In the genomic region with DNA sequence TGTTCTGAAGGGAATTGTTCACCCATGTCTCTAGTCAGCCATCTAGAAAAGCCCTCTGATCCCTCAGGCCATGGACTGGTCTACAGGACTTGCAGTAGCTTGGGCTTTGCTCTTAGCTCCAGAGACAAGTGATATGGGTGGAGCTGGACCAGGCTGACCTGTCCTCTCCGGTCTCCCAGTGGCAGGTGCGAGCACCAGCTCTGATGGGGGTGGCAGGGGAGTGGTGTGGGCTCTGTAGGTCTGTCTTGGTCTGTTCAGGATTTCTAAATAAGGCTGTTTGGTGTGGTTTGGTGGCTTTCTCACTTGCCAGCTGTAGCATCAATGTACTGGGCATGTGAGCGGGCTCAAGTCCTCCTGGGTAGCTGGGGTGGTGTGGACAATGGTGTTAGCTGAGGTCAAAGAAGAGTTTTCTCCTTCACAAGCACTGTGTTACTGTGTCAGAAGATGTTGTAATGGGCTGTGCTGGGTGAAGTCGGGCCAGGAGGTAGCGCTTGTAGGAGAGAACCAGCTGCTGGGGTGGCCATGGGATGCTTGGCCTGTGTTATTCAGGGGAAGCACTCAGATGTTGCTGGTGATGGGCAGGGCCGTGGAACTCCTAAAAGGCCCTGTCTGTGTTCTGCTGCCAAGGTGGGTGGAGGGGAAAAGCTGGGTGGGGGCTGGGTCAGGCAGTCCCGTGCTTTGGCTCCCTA, we compare ENCODE assay signal across 22 cellular contexts. TPM values are rescaled to one million over a fixed set of nuclear protein-coding genes. Genes with fewer than 3 reads are reported as not detected.
A peak's percentile ranks its signal among the peaks of the same experiment; 100 is the strongest.
DNase-seq lines count a peak whose midpoint lies in the region; ATAC-seq, FAIRE-seq and TF ChIP-seq lines count a peak whose summit lies in the region.
"Had no signal": no experiment of that assay in that cellular context is flagged by ENCODE, and none has a peak within 500 bp of the region (broad histone marks: within the 10 kb centered on the region; RNA-seq: fewer than 3 reads in every experiment).

No MANE protein-coding gene starts in this region.

- H3K27me3 Mint-ChIP-seq in CD8-positive, alpha-beta T cell (ENCODE audit: low read depth): peaks cover 3% of the 10 kb centered on the region

- H3K36me3 ChIP-seq in WERI-Rb-1 (peaks cover 30% of the 10 kb centered on the region), kidney (ENCODE audit: control insufficient read depth in 1 of 2, insufficient read depth in 2 of 2, low read length in 2 of 2) (no peaks in the 10 kb centered on the region), stomach (no peaks in the 10 kb centered on the region), uterus (no peaks in the 10 kb centered on the region)
- H3K36me3 ChIP-seq in CD8-positive, alpha-beta T cell (ENCODE audit: insufficient read depth, low read length): no peaks in the 10 kb centered on the region
- H3K36me3 ChIP-seq: pancreas had no signal

- no peak overlapping the region for H3K9ac ChIP-seq in kidney (ENCODE audit: low read length in 2 of 2)

- H3K4me1 ChIP-seq in kidney (ENCODE audit: control insufficient read depth in 1 of 2, insufficient read depth in 1 of 2, low read depth in 1 of 2, low read length in 2 of 2) (peaks cover 0 to 2% of the 10 kb centered on the region in 2 donors), stomach (no peaks in the 10 kb centered on the region), uterus (no peaks in the 10 kb centered on the region)
- H3K4me1 ChIP-seq in CD8-positive, alpha-beta T cell (ENCODE audit: insufficient read depth, low read length): no peaks in the 10 kb centered on the region
- H3K4me1 ChIP-seq: pancreas had no signal

- FAIRE-seq in kidney (lab: Jason Lieb, UNC): no peak
- FAIRE-seq: D721Med, GM12892, pancreas, small intestine had no signal

- whole genome bisulfite sequencing in stomach, 5 donors: 77 to 87% (median 85%) methylated on average over 7 of the region's 7 CpGs

- H3K27ac ChIP-seq in WERI-Rb-1 (peak overlapping the region; percentile 66), kidney (ENCODE audit: low read depth in 2 of 2, low read length in 2 of 2) (no peak overlapping the region), stomach (peak overlapping the region in 1 of 5 donors; percentile 35), uterus (no peak overlapping the region)
- no peak overlapping the region for H3K27ac ChIP-seq in CD8-positive, alpha-beta T cell (ENCODE audit: low read depth, low read length)
- H3K27ac ChIP-seq: pancreas had no signal

- H3K27ac Mint-ChIP-seq in CD8-positive, alpha-beta T cell: no peak overlapping the region
- H3K27ac Mint-ChIP-seq: activated naive CD4-positive, alpha-beta T cell treated with anti-CD3 and anti-CD28 coated beads, Interleukin-2, amount 50 U/mL, for 24 hours; effector memory CD8-positive, alpha-beta T cell had no signal

- H3K9me3 ChIP-seq in WERI-Rb-1 (ENCODE audit: severe bottlenecking) (peaks cover 7% of the 10 kb centered on the region), kidney (ENCODE audit: control insufficient read depth in 1 of 2, low read length in 2 of 2) (peaks cover 5 to 9% of the 10 kb centered on the region in 2 donors), stomach (peaks cover 1 to 11% (median 8%) of the 10 kb centered on the region in 4 donors), uterus (no peaks in the 10 kb centered on the region)
- H3K9me3 ChIP-seq in CD8-positive, alpha-beta T cell (ENCODE audit: low read length): no peaks in the 10 kb centered on the region
- H3K9me3 ChIP-seq: pancreas had no signal

- H3K9me3 Mint-ChIP-seq in CD8-positive, alpha-beta T cell: peaks cover 11% of the 10 kb centered on the region

- TF ChIP-seq POLR2A in stomach (IDR thresholded peaks at IDR 0.05): no peak
- TF ChIP-seq POLR2A in uterus (IDR thresholded peaks at IDR 0.05): no peak

- no peak overlapping the region for H3K4me3 Mint-ChIP-seq in CD8-positive, alpha-beta T cell
- H3K4me3 Mint-ChIP-seq: activated naive CD4-positive, alpha-beta T cell treated with anti-CD3 and anti-CD28 coated beads, Interleukin-2, amount 50 U/mL, for 24 hours; effector memory CD8-positive, alpha-beta T cell had no signal

- H3K36me3 Mint-ChIP-seq in CD8-positive, alpha-beta T cell: no peaks in the 10 kb centered on the region
- H3K36me3 Mint-ChIP-seq: activated naive CD4-positive, alpha-beta T cell treated with anti-CD3 and anti-CD28 coated beads, Interleukin-2, amount 50 U/mL, for 24 hours had no signal

- TF ChIP-seq EP300 in stomach (IDR thresholded peaks at IDR 0.05): no peak

- H3K4me3 ChIP-seq in WERI-Rb-1 (ENCODE audit: low read depth, low read length): no peak overlapping the region
- H3K4me3 ChIP-seq in kidney (ENCODE audit: low read length in 2 of 2): peak overlapping the region; percentile 56 to 87
- H3K4me3 ChIP-seq in stomach: peak overlapping the region in 3 of 4 donors; percentile 30 to 36 (median 32)
- H3K4me3 ChIP-seq in CD8-positive, alpha-beta T cell (ENCODE audit: low read depth, low read length): no peak overlapping the region
- H3K4me3 ChIP-seq in uterus: no peak overlapping the region
- H3K4me3 ChIP-seq: hepatocyte had no signal

- no peaks in the 10 kb centered on the region for H3K4me1 Mint-ChIP-seq in CD8-positive, alpha-beta T cell (ENCODE audit: low read depth)
- H3K4me1 Mint-ChIP-seq: activated naive CD4-positive, alpha-beta T cell treated with anti-CD3 and anti-CD28 coated beads, Interleukin-2, amount 50 U/mL, for 24 hours had no signal

- CTCF ChIA-PET in CD8-positive, alpha-beta T cell (lab: Charles Lee): interaction anchor here (1.4 kb wide), 1 partner anchor 11 kb away, joined by 3 read pairs; no protein-coding TSS in a partner anchor

- POLR2A ChIA-PET in CD8-positive, alpha-beta T cell (lab: Charles Lee): no interaction called here

- intact Hi-C loops in kidney (cut with DNase I) (no loop called here), stomach (cut with DNase I; ENCODE audit: low total_unique reads) (no loop called here), uterus (cut with DNase I; ENCODE audit: low total_unique reads) (no loop called here)
- intact Hi-C loops in CD8-positive, alpha-beta T cell (cut with DNase I, micrococcal nuclease): no loop called here

- ATAC-seq in GM21786 (IDR thresholded peaks at IDR 0.05; ENCODE audit: unreplicated experiment): peak; percentile 2
- no peak for ATAC-seq in CD8-positive, alpha-beta T cell
- ATAC-seq: effector memory CD8-positive, alpha-beta T cell; HCT116; PC-3 had no signal

- DNase-seq in WERI-Rb-1 (no peak), kidney (peak; percentile 57), stomach (no peak), uterus (no peak), AG20443 (ENCODE audit: low spot score) (no peak), NCI-H2107 (lab: John Stamatoyannopoulos, UW) (no peak)
- DNase-seq in CD8-positive, alpha-beta T cell: no peak
- DNase-seq: activated CD4-positive, alpha-beta T cell treated with anti-CD3 and anti-CD28 coated beads, Interleukin-2, amount 50 U/mL, for 48 hours; activated T-cell treated with anti-CD3 and anti-CD28 coated beads, Interleukin-2, amount 50 U/mL, for 1 hour; AML-193; effector memory CD8-positive, alpha-beta T cell; GDM1; PC-3; small intestine; stimulated activated naive CD4-positive, alpha-beta T cell had no signal

- TF ChIP-seq CTCF in WERI-Rb-1 (IDR thresholded peaks at IDR 0.05; ENCODE audit: low read depth, low read length): no peak
- no peak for TF ChIP-seq CTCF in kidney (IDR thresholded peaks at IDR 0.05; ENCODE audit: borderline replicate concordance, extremely low read depth, insufficient read depth)
- no peak for TF ChIP-seq CTCF in stomach (IDR thresholded peaks at IDR 0.05)
- no peak for TF ChIP-seq CTCF in CD8-positive, alpha-beta T cell (IDR thresholded peaks at IDR 0.05)
- TF ChIP-seq CTCF in uterus (IDR thresholded peaks at IDR 0.05): no peak

- H3K27me3 ChIP-seq in WERI-Rb-1 (ENCODE audit: insufficient read depth, low read depth, severe bottlenecking) (no peaks in the 10 kb centered on the region), stomach (no peaks in the 10 kb centered on the region), uterus (no peaks in the 10 kb centered on the region)
- H3K27me3 ChIP-seq in CD8-positive, alpha-beta T cell (ENCODE audit: insufficient read depth, low read length): no peaks in the 10 kb centered on the region
- H3K27me3 ChIP-seq: hepatocyte, pancreas had no signal

RNA-seq across cellular contexts. Expression of gene GPC6, which starts 16.9 kb away (rescaled TPM):
- 15.5 TPM for total RNA-seq in kidney
- 6.2 TPM for polyA plus RNA-seq in kidney (ENCODE audit: insufficient read depth, low read depth, low replicate concordance)
- total RNA-seq in stomach: 10 to 100 TPM in 3 of 5 donors, 1 to 10 TPM in 2; 1.2 to 52.7 (median 11.6) TPM
- polyA plus RNA-seq in stomach: 1 to 10 TPM in 2 of 3 donors, under 1 TPM in 1; 0.70 to 2.0 (median 1.6) TPM
- total RNA-seq in CD8-positive, alpha-beta T cell: not detected
- total RNA-seq in uterus: 10 to 100 TPM in 2 of 4 donors, 1 to 10 TPM in 2; 6.7 to 67.2 (median 11.1) TPM

Comparison
In these comparisons a context has a peak if more than half of its experiments do, and no peak if none do; other contexts are left out.
1. H3K4me3 ChIP-seq: peak in kidney (2 of 2) and stomach (3 of 4); none in WERI-Rb-1 (single experiment), CD8-positive, alpha-beta T cell (single experiment) and uterus (0 of 2).